ENCODE assay signal across 9 cellular contexts in genomic region chr6:167094820-167095637, GRCh38. TPM values are rescaled to one million over a fixed set of nuclear protein-coding genes. Genes with fewer than 3 reads are reported as not detected.
A peak's percentile ranks its signal among the peaks of the same experiment; 100 is the strongest.
DNase-seq lines count a peak whose midpoint lies in the region; ATAC-seq and TF ChIP-seq lines count a peak whose summit lies in the region.
"Had no signal": no experiment of that assay in that cellular context is flagged by ENCODE, and none has a peak within 500 bp of the region (broad histone marks: within the 10 kb centered on the region; RNA-seq: fewer than 3 reads in every experiment).

No MANE protein-coding gene starts in this region.

- peak; percentile 57 for DNase-seq in activated CD8-positive, alpha-beta memory T cell treated with anti-CD3 and anti-CD28 coated beads for 24 hours
- DNase-seq in activated CD8-positive, alpha-beta memory T cell treated with anti-CD3 and anti-CD28 coated beads, Interleukin-2, amount 50 U/mL, for 48 hours = no peak
- peak; percentile 44 for DNase-seq in RPMI8226
- DNase-seq in stimulated activated effector memory CD8-positive, alpha-beta T cell treated with anti-CD3 and anti-CD28 coated beads, Interleukin-12 subunit alpha, Interleukin-12 subunit beta, amount 100 ng/mL, for 72 hours (ENCODE audit: low spot score in 2 of 2) = no peak
- DNase-seq in omental fat pad (ENCODE audit: low spot score) = no peak
- no peak for DNase-seq in activated CD4-positive, alpha-beta T cell treated with anti-CD3 and anti-CD28 coated beads for 1 hour
- DNase-seq in NCI-H526 treated with DMSO at 0.1 percent for 48 hours (lab: John Stamatoyannopoulos, UW) = no peak

- peak; percentile 37 for ATAC-seq in HG02970 (IDR thresholded peaks at IDR 0.05; ENCODE audit: low FRiP score, unreplicated experiment)
- peak; percentile 74 for ATAC-seq in stimulated activated effector memory CD8-positive, alpha-beta T cell treated with anti-CD3 and anti-CD28 coated beads, Interleukin-12 subunit alpha, Interleukin-12 subunit beta, amount 100 ng/mL, for 72 hours
- no peak for ATAC-seq in omental fat pad (ENCODE audit: low FRiP score)
- ATAC-seq: Panc1 had no signal

- peak overlapping the region; percentile 85 for H3K4me3 Mint-ChIP-seq in stimulated activated effector memory CD8-positive, alpha-beta T cell treated with anti-CD3 and anti-CD28 coated beads, Interleukin-12 subunit alpha, Interleukin-12 subunit beta, amount 100 ng/mL, for 72 hours

- no peaks in the 10 kb centered on the region for H3K9me3 Mint-ChIP-seq in stimulated activated effector memory CD8-positive, alpha-beta T cell treated with anti-CD3 and anti-CD28 coated beads, Interleukin-12 subunit alpha, Interleukin-12 subunit beta, amount 100 ng/mL, for 72 hours

- TF ChIP-seq CTCF in omental fat pad (IDR thresholded peaks at IDR 0.05) = no peak

- H3K27ac Mint-ChIP-seq in stimulated activated effector memory CD8-positive, alpha-beta T cell treated with anti-CD3 and anti-CD28 coated beads, Interleukin-12 subunit alpha, Interleukin-12 subunit beta, amount 100 ng/mL, for 72 hours = peak overlapping the region; percentile 97

- H3K36me3 Mint-ChIP-seq in stimulated activated effector memory CD8-positive, alpha-beta T cell treated with anti-CD3 and anti-CD28 coated beads, Interleukin-12 subunit alpha, Interleukin-12 subunit beta, amount 100 ng/mL, for 72 hours = peaks cover 15% of the 10 kb centered on the region

- H3K4me1 Mint-ChIP-seq in stimulated activated effector memory CD8-positive, alpha-beta T cell treated with anti-CD3 and anti-CD28 coated beads, Interleukin-12 subunit alpha, Interleukin-12 subunit beta, amount 100 ng/mL, for 72 hours = peaks cover 70% of the 10 kb centered on the region

RNA-seq across cellular contexts. Expression of gene CCR6, which starts 27.9 kb away (rescaled TPM):
- 1 to 10 TPM in 2 of 4 donors, under 1 TPM in 1, not detected in 1; 0.36 to 1.1 (median 1.1) TPM for total RNA-seq in omental fat pad

Comparison
In these comparisons a context has a peak if more than half of its experiments do, and no peak if none do; other contexts are left out.
1. DNase-seq: peak in activated CD8-positive, alpha-beta memory T cell treated with anti-CD3 and anti-CD28 coated beads for 24 hours (single experiment) and RPMI8226 (single experiment); none in activated CD8-positive, alpha-beta memory T cell treated with anti-CD3 and anti-CD28 coated beads, Interleukin-2, amount 50 U/mL, for 48 hours (single experiment), stimulated activated effector memory CD8-positive, alpha-beta T cell treated with anti-CD3 and anti-CD28 coated beads, Interleukin-12 subunit alpha, Interleukin-12 subunit beta, amount 100 ng/mL, for 72 hours (0 of 2), omental fat pad (single experiment), activated CD4-positive, alpha-beta T cell treated with anti-CD3 and anti-CD28 coated beads for 1 hour (single experiment) and NCI-H526 treated with DMSO at 0.1 percent for 48 hours (single experiment).